8 cellular contexts compared by ENCODE assay signal in the genomic region with DNA sequence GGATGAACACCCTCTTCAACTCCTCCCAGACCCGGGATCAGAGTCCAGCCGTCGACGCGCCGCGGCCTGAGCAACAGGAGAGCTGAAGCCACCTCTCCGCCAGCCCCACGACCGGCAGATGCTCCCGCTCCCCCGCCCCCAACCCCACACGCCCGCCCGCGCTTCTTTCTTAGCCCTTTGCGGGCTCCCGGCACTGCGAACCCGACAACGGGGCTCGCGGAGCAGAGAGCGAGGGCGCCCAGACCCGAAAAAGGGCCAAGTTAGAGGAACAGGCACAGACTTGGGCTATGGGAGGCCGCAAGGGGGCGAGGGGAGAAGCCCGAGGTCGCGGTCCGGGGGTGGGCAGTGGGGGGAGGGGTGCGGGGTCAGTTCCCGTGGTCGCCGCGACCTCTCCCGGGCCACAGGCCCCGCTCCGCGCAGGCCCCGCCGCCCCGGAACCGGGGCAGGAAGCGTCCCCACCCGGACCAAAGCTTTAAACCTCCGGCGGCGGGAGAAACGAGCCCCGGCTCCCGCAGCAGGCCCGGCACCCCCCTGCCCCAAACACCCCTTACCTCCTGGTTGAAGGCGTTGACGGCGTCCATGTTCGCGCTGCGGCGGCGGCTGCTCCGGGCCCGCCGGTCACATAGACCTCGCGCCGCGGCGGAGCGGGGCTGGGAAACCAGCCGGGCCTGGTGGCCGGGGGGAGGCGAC. TPM values are rescaled to one million over a fixed set of nuclear protein-coding genes. Genes with fewer than 3 reads are reported as not detected.
DNase-seq lines count a peak whose midpoint lies in the region; ATAC-seq, FAIRE-seq and TF ChIP-seq lines count a peak whose summit lies in the region.

No MANE protein-coding gene starts in this region.

- H3K9me2 ChIP-seq in PC-9 (ENCODE audit: insufficient read depth): no peaks in the 10 kb centered on the region

- no peaks in the 10 kb centered on the region for H3K36me3 ChIP-seq in PC-9 (ENCODE audit: low read depth)
- no peaks in the 10 kb centered on the region for H3K36me3 ChIP-seq in ovary

- peaks cover 54% of the 10 kb centered on the region for H3K79me2 ChIP-seq in PC-9 (ENCODE audit: low read depth)

- DNase-seq in NCI-H524 (lab: John Stamatoyannopoulos, UW): peak; percentile 51 to 55
- no peak for DNase-seq in NCI-H524 treated with DMSO at 0.1 percent for 48 hours (lab: John Stamatoyannopoulos, UW)
- peak in 1 of 2 experiments; percentile 20 for DNase-seq in PC-9
- DNase-seq in activated gamma-delta T cell treated with anti-CD3 and anti-CD28 coated beads, Interleukin-2, amount 50 U/mL, for 16 hours (ENCODE audit: low read depth): peak; percentile 36
- DNase-seq in globus pallidus (ENCODE audit: low spot score): peak; percentile 25
- DNase-seq in ovary: peak; percentile 25 to 72 (median 57)
- peak; percentile 57 for DNase-seq in urothelium cell line (ENCODE audit: low spot score)

- TF ChIP-seq CTCF in PC-9 (conservative IDR thresholded peaks at IDR 0.05): no peak
- no peak for TF ChIP-seq CTCF in ovary (IDR thresholded peaks at IDR 0.05)

- H3K4me1 ChIP-seq in PC-9 (replicated peaks; ENCODE audit: insufficient read depth): peaks cover 21% of the 10 kb centered on the region
- peaks cover 16% of the 10 kb centered on the region for H3K4me1 ChIP-seq in ovary (ENCODE audit: insufficient read depth)

- peaks cover 34% of the 10 kb centered on the region for H4K20me1 ChIP-seq in PC-9 (ENCODE audit: insufficient read depth)

- peak overlapping the region; percentile 93 for H3K4me2 ChIP-seq in PC-9

- BruUV-seq in PC-9 (replicated peaks; lab: Mats Ljungman, UMichigan): no TSS peak

- peak overlapping the region; percentile 82 for H2AFZ ChIP-seq in PC-9

- peak overlapping the region; percentile 53 for H3K27ac ChIP-seq in PC-9
- peak overlapping the region; percentile 88 to 90 for H3K27ac ChIP-seq in ovary

- TF ChIP-seq EP300 in ovary (IDR thresholded peaks at IDR 0.05): no peak

- no peak for TF ChIP-seq POLR2A in ovary (IDR thresholded peaks at IDR 0.05)

- FAIRE-seq in urothelium cell line (lab: Jason Lieb, UNC): peak; percentile 55

- ATAC-seq in HG02938 (IDR thresholded peaks at IDR 0.05; ENCODE audit: unreplicated experiment): peak; percentile 32

- no peaks in the 10 kb centered on the region for H3K27me3 ChIP-seq in PC-9 (ENCODE audit: insufficient read depth, low read depth)
- H3K27me3 ChIP-seq in ovary: no peaks in the 10 kb centered on the region

- POLR2A ChIA-PET in PC-9 (lab: Charles Lee; ENCODE audit: unreplicated experiment): no interaction called here

- H3K9me3 ChIP-seq in PC-9 (ENCODE audit: insufficient read depth, low read depth) (no peaks in the 10 kb centered on the region), ovary (no peaks in the 10 kb centered on the region)

- peaks cover 3% of the 10 kb centered on the region; the same call in 1 of the 2 replicates for H3F3A ChIP-seq in PC-9 (ENCODE audit: insufficient read depth, low read depth)

- CTCF ChIA-PET in PC-9 (lab: Charles Lee): no interaction called here

- H3K4me3 ChIP-seq in PC-9: peak overlapping the region; percentile 82
- peak overlapping the region; percentile 96 for H3K4me3 ChIP-seq in ovary

- 0 to 2% (median 1%) methylated on average over 62 to 74 of the region's 74 CpGs for WGBS in ovary, 3 donors

- intact Hi-C loops in PC-9 (cut with micrococcal nuclease; ENCODE audit: unreplicated experiment): loop anchor here (5.0 kb wide), 1 partner anchor 74 kb away; the partner anchor contains the start of gene SOD1
- intact Hi-C loops in ovary (cut with DNase I): loop anchor here in 2 of 4 donors (5.0 to 10.0 kb wide), 2 partner anchors 64 to 66 kb away; no protein-coding TSS in a partner anchor

RNA-seq across cellular contexts. Expression of gene SCAF4, which starts 0.7 kb away (rescaled TPM):
- total RNA-seq in PC-9 (2021) (22.4 and 30.0 TPM in 2 replicates), ovary (10 to 100 TPM; 12.2 to 41.7 (median 29.1) TPM)
- 10 to 100 TPM; 14.6 to 26.6 TPM for polyA plus RNA-seq in ovary
